Comparison of ENCODE assay signal across 8 cellular contexts in the genomic region with DNA sequence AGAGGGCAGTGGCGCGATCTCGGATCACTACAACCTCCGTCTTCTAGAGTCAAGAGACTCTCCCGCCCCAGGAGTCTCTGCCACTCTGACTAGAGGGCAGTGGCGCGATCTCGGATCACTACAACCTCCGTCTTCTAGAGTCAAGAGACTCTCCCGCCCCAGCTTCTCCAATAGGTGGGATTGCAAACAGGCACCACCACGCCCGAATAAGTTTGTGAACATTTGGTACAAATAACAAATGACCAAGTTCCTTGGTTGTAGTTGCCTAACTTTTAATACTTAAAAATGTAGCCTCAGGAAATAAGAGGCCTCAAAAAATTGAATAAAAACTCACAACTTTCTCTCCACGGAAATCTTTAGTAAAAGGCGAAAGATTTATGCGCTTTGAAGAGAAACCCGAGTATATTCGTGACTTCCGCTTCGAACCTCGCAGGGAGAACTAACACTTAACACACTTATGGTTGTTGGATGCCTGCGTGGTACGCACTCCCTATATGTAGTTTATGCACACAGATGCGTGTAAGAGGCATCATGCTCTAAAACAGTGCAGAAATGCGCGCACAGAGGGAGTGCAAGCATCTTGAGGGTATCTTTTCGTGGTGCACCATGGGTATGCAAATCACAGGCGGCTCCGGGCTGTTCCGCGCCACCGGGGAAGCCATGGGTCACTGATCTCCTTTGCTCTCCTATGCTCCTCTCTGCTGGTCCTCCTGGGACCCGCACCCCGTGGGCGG.
DNase-seq lines count a peak whose midpoint lies in the region; ATAC-seq and TF ChIP-seq lines count a peak whose summit lies in the region.

No MANE protein-coding gene starts in this region.

- peak; percentile 76 for ATAC-seq in HG02571 (IDR thresholded peaks at IDR 0.05; ENCODE audit: unreplicated experiment)

- peak overlapping the region; percentile 54 for H3K4me3 ChIP-seq in GM12864 (ENCODE audit: low read depth, low read length)

- DNase-seq in GM12864 (ENCODE audit: low read depth), result peak; percentile 94
- DNase-seq in NCI-H2029 (lab: John Stamatoyannopoulos, UW), result peak; percentile 75
- peak; percentile 67 to 70 for DNase-seq in activated CD4-positive, alpha-beta T cell treated with anti-CD3 and anti-CD28 coated beads for 24 hours (ENCODE audit: low read depth in 2 of 2)
- peak; percentile 99 for DNase-seq in kidney tubule cell (ENCODE audit: low spot score)
- DNase-seq in stimulated activated CD4-positive, alpha-beta T cell treated with anti-CD3 and anti-CD28 coated beads, Interleukin-2, amount 100 ng/mL, for 24 hours, result peak; percentile 82 to 84
- no peak for DNase-seq in NCI-H128 (lab: John Stamatoyannopoulos, UW; ENCODE audit: unreplicated experiment)

- peak overlapping the region; percentile 99 for H3K27ac ChIP-seq in cingulate gyrus (ENCODE audit: low read depth, low read length)

- peak; percentile 1 for TF ChIP-seq CTCF in GM12864 (IDR thresholded peaks at IDR 0.05; ENCODE audit: low read depth, low read length, missing control alignments)
